ENCODE assay signal across 8 cellular contexts in genomic region chr10:73874267-73875138, GRCh38. TPM values are rescaled to one million over a fixed set of nuclear protein-coding genes. Genes with fewer than 3 reads are reported as not detected.
DNase-seq lines count a peak whose midpoint lies in the region; ATAC-seq, FAIRE-seq and TF ChIP-seq lines count a peak whose summit lies in the region.

CAMK2G (minus strand) TSS chr10:73874555; CDS start chr10:73874461, 94 bp downstream.

- peak within 1 kb of the TSS; percentile 74 for H3K4me3 Mint-ChIP-seq in WTC11
- peak within 1 kb of the TSS; percentile 86 to 94 (median 86) for H3K4me3 Mint-ChIP-seq in immature natural killer cell

- no peaks in the 10 kb centered on the region for H3K27me3 ChIP-seq in bronchial epithelial cell (ENCODE audit: control insufficient read depth, insufficient read depth, low read length)

- ATAC-seq in HG02973 (IDR thresholded peaks at IDR 0.05; ENCODE audit: unreplicated experiment) (peak; percentile 78), WTC11 (peak; percentile 84)

- peaks cover 17% of the 10 kb centered on the region for H3K36me3 Mint-ChIP-seq in WTC11
- H3K36me3 Mint-ChIP-seq in immature natural killer cell = peaks cover 3 to 15% (median 5%) of the 10 kb centered on the region in 3 donors

- POLR2A ChIA-PET in WTC11 (lab: Charles Lee) = interaction anchor here (0.6 kb wide), 2 partner anchors 30 to 128 kb away, joined by 3 to 4 read pairs; no protein-coding TSS in a partner anchor

- H3K27ac Mint-ChIP-seq in WTC11 = no peak within 1 kb of the TSS
- peak within 1 kb of the TSS; percentile 80 to 94 (median 84) for H3K27ac Mint-ChIP-seq in immature natural killer cell

- peaks cover 3% of the 10 kb centered on the region for H3K36me3 ChIP-seq in bronchial epithelial cell (ENCODE audit: control insufficient read depth, insufficient read depth, low read length)

- CTCF ChIA-PET in WTC11 (lab: Charles Lee) = interaction anchor here (0.6 to 2.6 kb wide), 12 partner anchors 7 to 952 kb away, joined by 3 to 10 read pairs (median 4); partner anchors contain the start of gene KAT6B

- DNase-seq in NCI-H2081 (lab: John Stamatoyannopoulos, UW) = peak; percentile 56 to 60
- no peak for DNase-seq in NCI-H2081 treated with DMSO at 0.1 percent for 48 hours (lab: John Stamatoyannopoulos, UW)
- DNase-seq in NCI-H2227 treated with DMSO at 0.1 percent for 48 hours (lab: John Stamatoyannopoulos, UW) = peak; percentile 21
- DNase-seq in WTC11 (ENCODE audit: low spot score) = peak; percentile 77
- peak; percentile 52 for DNase-seq in bronchial epithelial cell (ENCODE audit: low read depth)
- peak; percentile 79 to 87 (median 85) for DNase-seq in immature natural killer cell
- peak; percentile 63 to 71 for DNase-seq in stimulated activated CD4-positive, alpha-beta T cell treated with anti-CD3 and anti-CD28 coated beads, Interleukin-12 subunit alpha, Interleukin-12 subunit beta, amount 100 ng/mL, for 24 hours (ENCODE audit: low read depth in 2 of 2)

- H3K9me3 Mint-ChIP-seq in WTC11 (no peaks in the 10 kb centered on the region), immature natural killer cell (no peaks in the 10 kb centered on the region)

- H3K4me1 Mint-ChIP-seq in WTC11 = peaks cover 32% of the 10 kb centered on the region
- H3K4me1 Mint-ChIP-seq in immature natural killer cell = peaks cover 45 to 54% of the 10 kb centered on the region in 2 donors

- no peak for TF ChIP-seq CTCF in WTC11 (IDR thresholded peaks at IDR 0.05)
- TF ChIP-seq CTCF in bronchial epithelial cell (IDR thresholded peaks at IDR 0.05; ENCODE audit: insufficient read depth, low read length, severe bottlenecking) = no peak

- FAIRE-seq in bronchial epithelial cell (lab: Jason Lieb, UNC) = no peak

- H3K27me3 Mint-ChIP-seq in WTC11 (ENCODE audit: low read depth) (no peaks in the 10 kb centered on the region; the same call in 1 of the 2 replicates), immature natural killer cell (ENCODE audit: low read depth in 3 of 3) (peaks cover 0 to 8% (median 5%) of the 10 kb centered on the region in 3 donors)

- H3K4me3 ChIP-seq in bronchial epithelial cell (ENCODE audit: low read depth, low read length) = peak within 1 kb of the TSS; percentile 58

TF ChIP-seq in WTC11, 78 proteins besides CTCF, POLR2A, EP300 and RAD21:
- TF ChIP-seq ARID4B (CRISPR knock-in tag; IDR thresholded peaks at IDR 0.05; ENCODE audit: borderline replicate concordance) (0 out of 2 replicates have a peak, but pooled peaks have one; percentile 30), KAT7 (CRISPR knock-in tag; IDR thresholded peaks at IDR 0.05; ENCODE audit: borderline replicate concordance) (0 out of 2 replicates have a peak, but pooled peaks have one; percentile 67), MAX (CRISPR knock-in tag; IDR thresholded peaks at IDR 0.05) (peak; percentile 17; the same call in 1 of the 2 replicates), CDX4 (CRISPR knock-in tag; IDR thresholded peaks at IDR 0.05; ENCODE audit: borderline replicate concordance) (no peak), SP1 (CRISPR knock-in tag; conservative IDR thresholded peaks at IDR 0.05) (peak; percentile 72), ZNF396 (CRISPR knock-in tag; IDR thresholded peaks at IDR 0.05; ENCODE audit: borderline replicate concordance) (0 out of 2 replicates have a peak, but pooled peaks have one; percentile 10), GTF2I (CRISPR knock-in tag; conservative IDR thresholded peaks at IDR 0.05) (peak; percentile 69), NFE2L1 (CRISPR knock-in tag; IDR thresholded peaks at IDR 0.05) (0 out of 2 replicates have a peak, but pooled peaks have one; percentile 34), ZNF121 (CRISPR knock-in tag; IDR thresholded peaks at IDR 0.05) (no peak), ZNF219 (CRISPR knock-in tag; IDR thresholded peaks at IDR 0.05; ENCODE audit: borderline replicate concordance) (no peak), ZNF671 (CRISPR knock-in tag; IDR thresholded peaks at IDR 0.05) (no peak), SOX15 (CRISPR knock-in tag; IDR thresholded peaks at IDR 0.05) (no peak)

RNA-seq across cellular contexts. Expression of gene CAMK2G, which starts in this region (rescaled TPM):
- total RNA-seq in WTC11 (2021) = 34.9 to 39.9 TPM (median 34.9 TPM) in 3 replicates
- total RNA-seq in bronchial epithelial cell = 13.4 and 16.5 TPM in 2 replicates
- polyA plus RNA-seq in immature natural killer cell = 1 to 10 TPM; 4.8 to 5.8 (median 5.0) TPM
